ENCODE assay signal across 9 cellular contexts in genomic region chr17:51046527-51047384, GRCh38.
DNase-seq lines count a peak whose midpoint lies in the region; ATAC-seq and FAIRE-seq lines count a peak whose summit lies in the region.
"Had no signal": no experiment of that assay in that cellular context is flagged by ENCODE, and none has a peak within 500 bp of the region (broad histone marks: within the 10 kb centered on the region; RNA-seq: fewer than 3 reads in every experiment).

No MANE protein-coding gene starts in this region.

- peaks cover 0 to 11% (median 4%) of the 10 kb centered on the region in 3 donors for H3K36me3 Mint-ChIP-seq in naive thymus-derived CD8-positive, alpha-beta T cell

- POLR2A ChIA-PET in naive thymus-derived CD8-positive, alpha-beta T cell (lab: Charles Lee), result no interaction called here

- ATAC-seq in HG02981 (IDR thresholded peaks at IDR 0.05; ENCODE audit: unreplicated experiment) (no peak), GM19023 (IDR thresholded peaks at IDR 0.05; ENCODE audit: unreplicated experiment) (no peak)
- no peak for ATAC-seq in naive thymus-derived CD8-positive, alpha-beta T cell

- H3K4me1 Mint-ChIP-seq in naive thymus-derived CD8-positive, alpha-beta T cell, result peaks cover 0 to 21% (median 4%) of the 10 kb centered on the region in 4 donors

- no peak overlapping the region for H3K27ac Mint-ChIP-seq in naive thymus-derived CD8-positive, alpha-beta T cell
- H3K27ac Mint-ChIP-seq: activated naive CD4-positive, alpha-beta T cell treated with anti-CD3 and anti-CD28 coated beads, Interleukin-2, amount 50 U/mL, for 24 hours had no signal

- H3K9me3 Mint-ChIP-seq in naive thymus-derived CD8-positive, alpha-beta T cell, result no peaks in the 10 kb centered on the region
- H3K9me3 Mint-ChIP-seq: activated naive CD4-positive, alpha-beta T cell treated with anti-CD3 and anti-CD28 coated beads, Interleukin-2, amount 50 U/mL, for 24 hours had no signal

- peak overlapping the region; percentile 87 for H3K27ac ChIP-seq in caudate nucleus (ENCODE audit: low read depth, low read length)

- DNase-seq in COR-L47 (lab: John Stamatoyannopoulos, UW), result peak; percentile 95
- peak; percentile 97 for DNase-seq in NCI-H2107 treated with DMSO at 0.1 percent for 48 hours (lab: John Stamatoyannopoulos, UW; ENCODE audit: unreplicated experiment)
- DNase-seq in caudate nucleus (lab: John Stamatoyannopoulos, UW), result peak; percentile 13 to 99 (median 83)
- peak; percentile 43 for DNase-seq in stromal cell of bone marrow (ENCODE audit: low read depth)
- no peak for DNase-seq in naive thymus-derived CD8-positive, alpha-beta T cell

- FAIRE-seq in islet of Langerhans (lab: Jason Lieb, UNC), result peak; percentile 98

- H3K27me3 Mint-ChIP-seq in naive thymus-derived CD8-positive, alpha-beta T cell, result no peaks in the 10 kb centered on the region
- H3K27me3 Mint-ChIP-seq: activated naive CD4-positive, alpha-beta T cell treated with anti-CD3 and anti-CD28 coated beads, Interleukin-2, amount 50 U/mL, for 24 hours had no signal

- H3K4me3 Mint-ChIP-seq in naive thymus-derived CD8-positive, alpha-beta T cell, result no peak overlapping the region
- H3K4me3 Mint-ChIP-seq: activated naive CD4-positive, alpha-beta T cell treated with anti-CD3 and anti-CD28 coated beads, Interleukin-2, amount 50 U/mL, for 24 hours had no signal

Comparison
In these comparisons a context has a peak if more than half of its experiments do, and no peak if none do; other contexts are left out.
1. DNase-seq: peak in COR-L47 (single experiment), NCI-H2107 treated with DMSO at 0.1 percent for 48 hours (single experiment), caudate nucleus (61 of 61) and stromal cell of bone marrow (single experiment); none in naive thymus-derived CD8-positive, alpha-beta T cell (0 of 10).